Comparison of ENCODE assay signal across 14 cellular contexts in the genomic region with DNA sequence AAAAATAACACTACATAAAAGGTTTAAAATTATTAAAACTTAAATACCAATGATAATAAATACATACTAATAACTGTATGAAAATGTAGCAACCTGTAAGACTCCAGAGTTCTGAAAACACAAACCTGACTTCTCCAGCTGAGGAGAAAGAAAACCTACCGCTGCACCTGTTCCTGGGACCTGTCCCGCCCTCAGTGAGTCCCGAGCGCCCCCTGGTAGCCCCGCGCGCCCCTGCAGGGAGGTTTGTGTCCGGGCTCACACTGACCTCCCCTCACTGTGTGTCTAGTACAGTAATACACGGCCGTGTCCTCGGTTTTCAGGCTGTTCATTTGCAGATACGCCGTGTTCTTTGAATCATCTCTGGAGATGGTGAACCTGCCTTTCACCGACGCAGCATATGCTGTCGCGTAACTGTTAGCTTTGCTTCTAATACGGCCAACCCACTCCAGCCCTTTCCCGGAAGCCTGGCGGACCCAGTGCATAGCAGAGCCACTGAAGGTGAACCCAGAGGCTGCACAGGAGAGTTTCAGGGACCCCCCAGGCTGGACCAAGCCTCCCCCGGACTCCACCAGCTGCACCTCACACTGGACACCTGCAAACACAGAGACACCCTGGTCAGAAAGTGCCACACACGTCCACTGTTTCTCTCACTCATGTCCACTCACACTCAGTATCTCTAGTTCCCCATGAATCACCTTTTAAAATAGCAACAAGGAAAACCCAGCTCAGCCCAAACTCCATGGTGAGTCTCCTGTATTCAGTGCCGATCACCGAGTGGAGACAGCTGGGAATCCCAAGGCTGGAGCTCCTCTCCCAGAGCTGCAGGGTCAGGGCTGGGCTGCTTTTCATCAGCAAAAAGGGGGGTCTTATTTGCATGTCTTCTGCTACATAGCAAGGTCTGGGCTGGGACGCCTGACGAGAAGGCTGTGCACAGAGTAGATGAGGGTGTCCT.
DNase-seq lines count a peak whose midpoint lies in the region; ATAC-seq, FAIRE-seq and TF ChIP-seq lines count a peak whose summit lies in the region.
"Had no signal": no experiment of that assay in that cellular context is flagged by ENCODE, and none has a peak within 500 bp of the region (broad histone marks: within the 10 kb centered on the region; RNA-seq: fewer than 3 reads in every experiment).

No MANE protein-coding gene starts in this region.

- intact Hi-C loops in CD8-positive, alpha-beta T cell (cut with DNase I, micrococcal nuclease): no loop called here
- intact Hi-C loops in GM12878 (cut with micrococcal nuclease; ENCODE audit: unreplicated experiment): no loop called here

- no peak for TF ChIP-seq EP300 in GM12878 (IDR thresholded peaks at IDR 0.05; ENCODE audit: borderline replicate concordance in 1 of 2, control insufficient read depth in 1 of 2, low read depth in 2 of 2, low read length in 2 of 2)

- no peak overlapping the region for H3K4me2 ChIP-seq in GM12878 (ENCODE audit: control insufficient read depth, insufficient read depth)

- H3K4me1 ChIP-seq in CD8-positive, alpha-beta T cell (ENCODE audit: insufficient read depth, low read length): no peaks in the 10 kb centered on the region
- no peaks in the 10 kb centered on the region for H3K4me1 ChIP-seq in GM12878 (ENCODE audit: control insufficient read depth, insufficient read depth, low read length)
- H3K4me1 ChIP-seq: right atrium auricular region, testis had no signal

- peaks cover 45% of the 10 kb centered on the region for H3K27me3 Mint-ChIP-seq in CD8-positive, alpha-beta T cell (ENCODE audit: low read depth)

- no peak overlapping the region for H3K4me3 Mint-ChIP-seq in CD8-positive, alpha-beta T cell
- H3K4me3 Mint-ChIP-seq: activated CD4-positive, alpha-beta memory T cell treated with anti-CD3 and anti-CD28 coated beads, Interleukin-2, amount 10 ng/mL, durations not matched to agents 7 days and 5 days; activated naive CD4-positive, alpha-beta T cell treated with anti-CD3 and anti-CD28 coated beads, Interleukin-2, amount 50 U/mL, for 24 hours; HFFc6 had no signal

- H3K9ac ChIP-seq in GM12878 (ENCODE audit: control insufficient read depth, insufficient read depth, low read length): no peak overlapping the region

- H3K27ac ChIP-seq in CD8-positive, alpha-beta T cell (ENCODE audit: low read depth, low read length): no peak overlapping the region
- no peak overlapping the region for H3K27ac ChIP-seq in GM12878 (ENCODE audit: control insufficient read depth, insufficient read depth)
- H3K27ac ChIP-seq: right atrium auricular region, testis had no signal

- no peaks in the 10 kb centered on the region for H3K36me3 Mint-ChIP-seq in CD8-positive, alpha-beta T cell
- H3K36me3 Mint-ChIP-seq: activated naive CD4-positive, alpha-beta T cell treated with anti-CD3 and anti-CD28 coated beads, Interleukin-2, amount 50 U/mL, for 24 hours had no signal

- H3K27me3 ChIP-seq in CD8-positive, alpha-beta T cell (ENCODE audit: insufficient read depth, low read length): no peaks in the 10 kb centered on the region
- no peaks in the 10 kb centered on the region for H3K27me3 ChIP-seq in GM06990 (replicated peaks; ENCODE audit: control insufficient read depth, insufficient read depth, low read length)
- peaks cover 0 to 4% of the 10 kb centered on the region in 2 experiments; a peak in 2 of 4 replicates for H3K27me3 ChIP-seq in GM12878 (replicated peaks in 1 of 2; ENCODE audit: control insufficient read depth in 2 of 2, insufficient read depth in 2 of 2, low read length in 1 of 2)
- H3K27me3 ChIP-seq: right atrium auricular region, testis had no signal

- H3K9me3 ChIP-seq in CD8-positive, alpha-beta T cell (ENCODE audit: low read length): no peaks in the 10 kb centered on the region
- no peaks in the 10 kb centered on the region for H3K9me3 ChIP-seq in GM12878 (replicated peaks; ENCODE audit: control insufficient read depth, insufficient read depth, low read length)
- H3K9me3 ChIP-seq: right atrium auricular region, testis had no signal

- TF ChIP-seq CTCF in CD8-positive, alpha-beta T cell (IDR thresholded peaks at IDR 0.05): peak; percentile 15
- TF ChIP-seq CTCF in GM06990 (IDR thresholded peaks at IDR 0.05; ENCODE audit: insufficient read depth, low read length, poor library complexity, severe bottlenecking): peak; percentile 24
- TF ChIP-seq CTCF in GM12878 (IDR thresholded peaks at IDR 0.05 in 2 of 3, conservative IDR thresholded peaks at IDR 0.05 in 1 of 3; ENCODE audit: control insufficient read depth in 2 of 3, extremely low read depth in 1 of 3, insufficient read depth in 1 of 3, low read depth in 3 of 3, low read length in 3 of 3): peak; percentile 29 to 53 (median 49)

- no peak overlapping the region for H3K27ac Mint-ChIP-seq in CD8-positive, alpha-beta T cell
- H3K27ac Mint-ChIP-seq: activated CD4-positive, alpha-beta memory T cell treated with anti-CD3 and anti-CD28 coated beads, Interleukin-2, amount 10 ng/mL, durations not matched to agents 7 days and 5 days; activated naive CD4-positive, alpha-beta T cell treated with anti-CD3 and anti-CD28 coated beads, Interleukin-2, amount 50 U/mL, for 24 hours; HFFc6 had no signal

- DNase-seq in CD8-positive, alpha-beta T cell: no peak
- peak; percentile 19 for DNase-seq in GM06990 (ENCODE audit: extremely low read depth, insufficient read length)
- peak; percentile 23 for DNase-seq in NCI-H460 (ENCODE audit: extremely low read depth, low read depth)
- DNase-seq in GM12878 (ENCODE audit: low read depth, low spot score): no peak
- DNase-seq in NCI-H226: no peak
- no peak for DNase-seq in ecto neural progenitor cell (ENCODE audit: low spot score)
- DNase-seq in NCI-H128 (lab: John Stamatoyannopoulos, UW; ENCODE audit: unreplicated experiment): no peak
- DNase-seq: activated CD4-positive, alpha-beta memory T cell treated with anti-CD3 and anti-CD28 coated beads, Interleukin-2, amount 10 ng/mL, durations not matched to agents 7 days and 5 days; HFFc6; T-helper 1 cell; testis had no signal

- no peaks in the 10 kb centered on the region for H3K36me3 ChIP-seq in CD8-positive, alpha-beta T cell (ENCODE audit: insufficient read depth, low read length)
- H3K36me3 ChIP-seq in GM06990 (ENCODE audit: control insufficient read depth, insufficient read depth, low read length) (no peaks in the 10 kb centered on the region), GM12878 (ENCODE audit: control insufficient read depth in 2 of 2, insufficient read depth in 2 of 2, low read length in 1 of 2) (no peaks in the 10 kb centered on the region)
- H3K36me3 ChIP-seq: right atrium auricular region had no signal

- CTCF ChIA-PET in CD8-positive, alpha-beta T cell (lab: Charles Lee): interaction anchor here (0.9 kb wide), 1 partner anchor 10 kb away, joined by 3 read pairs; no protein-coding TSS in a partner anchor
- CTCF ChIA-PET in GM12878 (lab: Yijun Ruan, JAX): interaction anchor here (0.9 to 4.9 kb wide), 11 partner anchors 9 to 140 kb away, joined by 3 to 45 read pairs (median 4); no protein-coding TSS in a partner anchor

- in situ Hi-C loops in GM12878 (cut with MboI): no loop called here

- H3K79me2 ChIP-seq in GM12878 (ENCODE audit: control insufficient read depth, insufficient read depth, low read length): no peaks in the 10 kb centered on the region

- H3K9me3 Mint-ChIP-seq in CD8-positive, alpha-beta T cell: no peaks in the 10 kb centered on the region
- H3K9me3 Mint-ChIP-seq: activated CD4-positive, alpha-beta memory T cell treated with anti-CD3 and anti-CD28 coated beads, Interleukin-2, amount 10 ng/mL, durations not matched to agents 7 days and 5 days; activated naive CD4-positive, alpha-beta T cell treated with anti-CD3 and anti-CD28 coated beads, Interleukin-2, amount 50 U/mL, for 24 hours had no signal

- BruUV-seq in GM12878 (replicated peaks; lab: Mats Ljungman, UMichigan): no TSS peak

- no peak overlapping the region for H2AFZ ChIP-seq in GM12878 (ENCODE audit: control insufficient read depth, low read depth, low read length)

- 74% methylated on average over 26 of the region's 26 CpGs for WGBS in GM12878 (ENCODE audit: insufficient coverage, insufficient replicate concordance, low lambda C conversion rate, missing lambda C conversion rate)

- TF ChIP-seq RAD21 in GM12878 (IDR thresholded peaks at IDR 0.05; ENCODE audit: insufficient read depth, low read depth, low read length): peak; percentile 54

- no peaks in the 10 kb centered on the region for H4K20me1 ChIP-seq in GM12878 (ENCODE audit: control insufficient read depth, insufficient read depth)

- RAD21 ChIA-PET in GM12878 (lab: Charles Lee; ENCODE audit: unreplicated experiment): interaction anchor here (0.7 to 1.9 kb wide), 3 partner anchors 28 to 70 kb away, joined by 3 to 8 read pairs (median 4); no protein-coding TSS in a partner anchor

- POLR2A ChIA-PET in CD8-positive, alpha-beta T cell (lab: Charles Lee): interaction anchor here (0.6 kb wide), 1 partner anchor 58 kb away, joined by 3 read pairs; no protein-coding TSS in a partner anchor
- POLR2A ChIA-PET in GM12878 (lab: Charles Lee): no interaction called here

- no peak for ATAC-seq in CD8-positive, alpha-beta T cell
- ATAC-seq in GM12878: peak; percentile 54; the same call in 2 of the 3 replicates

- H3K4me1 Mint-ChIP-seq in CD8-positive, alpha-beta T cell (ENCODE audit: low read depth): no peaks in the 10 kb centered on the region
- H3K4me1 Mint-ChIP-seq: activated CD4-positive, alpha-beta memory T cell treated with anti-CD3 and anti-CD28 coated beads, Interleukin-2, amount 10 ng/mL, durations not matched to agents 7 days and 5 days; activated naive CD4-positive, alpha-beta T cell treated with anti-CD3 and anti-CD28 coated beads, Interleukin-2, amount 50 U/mL, for 24 hours had no signal

- H3K4me3 ChIP-seq in CD8-positive, alpha-beta T cell (ENCODE audit: low read depth, low read length): no peak overlapping the region
- H3K4me3 ChIP-seq in GM06990 (replicated peaks; ENCODE audit: low read depth, low read length) (no peak overlapping the region), GM12878 (no peak overlapping the region)
- H3K4me3 ChIP-seq: right atrium auricular region, testis had no signal

- TF ChIP-seq POLR2A in GM12878 (IDR thresholded peaks at IDR 0.05; ENCODE audit: low read depth, low read length): no peak

- SMC1A ChIA-PET in GM12878 (lab: Charles Lee; ENCODE audit: uncharacterized antibody, unreplicated experiment): interaction anchor here (0.7 to 0.8 kb wide), 2 partner anchors 9 to 28 kb away, joined by 3 read pairs; no protein-coding TSS in a partner anchor

- FAIRE-seq in GM12878 (lab: Jason Lieb, UNC): no peak
- FAIRE-seq: D721Med had no signal

TF ChIP-seq in GM12878, 131 proteins besides CTCF, POLR2A, EP300 and RAD21 (continues in another document):
- no peak for TF ChIP-seq RCOR1 (conservative IDR thresholded peaks at IDR 0.05; ENCODE audit: low read depth, low read length)

Comparison
In these comparisons a context has a peak if more than half of its experiments do, and no peak if none do; other contexts are left out.
1. DNase-seq: peak in GM06990 (single experiment) and NCI-H460 (single experiment); none in CD8-positive, alpha-beta T cell (0 of 7), GM12878 (single experiment), NCI-H226 (single experiment), ecto neural progenitor cell (single experiment) and NCI-H128 (single experiment).
2. Peak in every context shown above with its lines, with median percentiles within 50 percentile points of each other: CTCF ChIP-seq.